Comparison of ENCODE assay signal across 12 cellular contexts in the genomic region with DNA sequence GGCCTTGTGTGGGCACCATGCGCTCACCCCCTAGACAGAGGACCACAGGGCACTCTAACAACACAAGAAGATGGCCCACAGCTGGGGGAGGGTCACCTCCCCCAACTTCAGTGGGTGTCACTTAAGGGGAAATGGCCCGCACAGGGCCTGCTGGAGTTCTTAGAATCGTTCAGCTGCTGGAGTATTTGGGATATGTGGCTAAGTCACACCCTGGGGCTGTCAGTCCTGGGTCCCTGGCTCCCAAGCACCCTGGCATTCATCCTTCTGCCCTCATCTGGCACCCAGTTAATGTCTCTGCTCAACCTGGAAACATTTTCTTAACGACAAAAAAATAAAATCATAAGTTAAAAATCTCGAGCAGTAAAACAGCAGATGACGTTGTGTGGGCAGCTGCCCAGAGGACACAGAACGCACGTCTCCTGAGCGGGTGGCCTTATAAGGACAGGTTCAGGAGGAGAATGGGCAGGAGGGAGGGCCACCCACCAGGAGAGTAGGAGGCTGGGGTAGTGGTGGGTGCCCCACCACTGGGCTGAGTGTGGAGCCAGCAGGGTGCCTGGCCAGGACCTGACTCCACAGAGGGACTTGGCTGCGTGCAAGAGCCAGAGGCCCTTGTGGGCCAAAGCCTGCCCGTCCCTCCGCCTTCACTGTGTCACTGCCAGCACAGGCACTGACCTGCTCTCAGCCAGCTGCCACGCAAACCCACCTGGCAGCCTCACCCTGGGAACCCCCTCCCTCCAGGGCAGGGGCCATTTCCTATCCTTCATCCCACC. TPM values are rescaled to one million over a fixed set of nuclear protein-coding genes. Genes with fewer than 3 reads are reported as not detected.
A peak's percentile ranks its signal among the peaks of the same experiment; 100 is the strongest.
DNase-seq lines count a peak whose midpoint lies in the region; ATAC-seq and TF ChIP-seq lines count a peak whose summit lies in the region.
"Had no signal": no experiment of that assay in that cellular context is flagged by ENCODE, and none has a peak within 500 bp of the region (broad histone marks: within the 10 kb centered on the region; RNA-seq: fewer than 3 reads in every experiment).

No MANE protein-coding gene starts in this region.

- H3K9me3 ChIP-seq in mammary epithelial cell (replicated peaks; ENCODE audit: insufficient read depth, low read length) (no peaks in the 10 kb centered on the region), heart right ventricle (no peaks in the 10 kb centered on the region), osteoblast (ENCODE audit: low read depth, low read length) (no peaks in the 10 kb centered on the region), Karpas-422 (ENCODE audit: low read length) (no peaks in the 10 kb centered on the region)

- no peaks in the 10 kb centered on the region for H3K27me3 ChIP-seq in mammary epithelial cell (ENCODE audit: insufficient read depth, low read length)
- H3K27me3 ChIP-seq in heart right ventricle, result peaks cover 0 to 4% (median 0%) of the 10 kb centered on the region in 7 donors
- peaks cover 25% of the 10 kb centered on the region for H3K27me3 ChIP-seq in osteoblast (ENCODE audit: insufficient read depth, low read length)
- H3K27me3 ChIP-seq in Karpas-422 (ENCODE audit: low read length), result no peaks in the 10 kb centered on the region

- H3K4me2 ChIP-seq in mammary epithelial cell (ENCODE audit: insufficient read depth, low read depth, low read length) (no peak overlapping the region), osteoblast (ENCODE audit: insufficient read depth, low read length) (no peak overlapping the region), Karpas-422 (ENCODE audit: low read depth, low read length, poor library complexity, severe bottlenecking) (no peak overlapping the region)

- intact Hi-C loops in mammary epithelial cell (cut with micrococcal nuclease), result loop anchor here (5.0 kb wide), 1 partner anchor 356 kb away; no protein-coding TSS in a partner anchor
- intact Hi-C loops in heart right ventricle (cut with DNase I), result loop anchor here in 5 of 10 donors (5.0 to 10.0 kb wide), 3 partner anchors 36 to 56 kb away; no protein-coding TSS in a partner anchor

- H3K4me3 ChIP-seq in mammary epithelial cell (replicated peaks in 1 of 3; ENCODE audit: insufficient read depth in 1 of 3, low read depth in 2 of 3, low read length in 3 of 3) (no peak overlapping the region), heart right ventricle (no peak overlapping the region), osteoblast (ENCODE audit: insufficient read depth, low read length) (no peak overlapping the region), urinary bladder (ENCODE audit: low read depth, low read length) (no peak overlapping the region), Karpas-422 (ENCODE audit: low read length) (no peak overlapping the region)

- no peaks in the 10 kb centered on the region for H3K79me2 ChIP-seq in mammary epithelial cell (ENCODE audit: insufficient read depth, low read length)
- no peaks in the 10 kb centered on the region for H3K79me2 ChIP-seq in osteoblast (ENCODE audit: insufficient read depth, low read length)
- H3K79me2 ChIP-seq in Karpas-422 (ENCODE audit: low read length), result no peaks in the 10 kb centered on the region

- H3K4me1 ChIP-seq in mammary epithelial cell (ENCODE audit: insufficient read depth, low read length), result peaks cover 20% of the 10 kb centered on the region
- H3K4me1 ChIP-seq in heart right ventricle, result peaks cover 10 to 83% (median 56%) of the 10 kb centered on the region in 9 donors
- H3K4me1 ChIP-seq in osteoblast (ENCODE audit: insufficient read depth, low read length), result no peaks in the 10 kb centered on the region
- H3K4me1 ChIP-seq in urinary bladder (ENCODE audit: insufficient read depth), result peaks cover 2% of the 10 kb centered on the region
- no peaks in the 10 kb centered on the region for H3K4me1 ChIP-seq in Karpas-422 (ENCODE audit: low read length)

- TF ChIP-seq CTCF in mammary epithelial cell (conservative IDR thresholded peaks at IDR 0.05 in 1 of 2, IDR thresholded peaks at IDR 0.05 in 1 of 2; ENCODE audit: extremely low read depth in 1 of 2, insufficient read depth in 1 of 2, low read depth in 1 of 2, low read length in 2 of 2) (no peak), heart right ventricle (IDR thresholded peaks at IDR 0.05) (no peak), osteoblast (IDR thresholded peaks at IDR 0.05; ENCODE audit: extremely low read depth, low read depth, low read length) (no peak)

- BruUV-seq in mammary epithelial cell (replicated peaks; lab: Mats Ljungman, UMichigan), result no TSS peak

- WGBS in mammary epithelial cell (ENCODE audit: low coverage, missing lambda C conversion rate), result 43% methylated on average over 12 of the region's 13 CpGs
- 45 to 63% methylated on average over 13 of the region's 13 CpGs for WGBS in heart right ventricle, 2 donors
- 34% methylated on average over 13 of the region's 13 CpGs for WGBS in urinary bladder

- no peak overlapping the region for H3K27ac ChIP-seq in mammary epithelial cell (ENCODE audit: insufficient read depth, low read depth, low read length)
- H3K27ac ChIP-seq in heart right ventricle, result peak overlapping the region; percentile 76 to 94 (median 90)
- H3K27ac ChIP-seq in osteoblast (ENCODE audit: low read depth, low read length), result no peak overlapping the region
- peak overlapping the region; percentile 75 for H3K27ac ChIP-seq in urinary bladder (ENCODE audit: low read depth)
- no peak overlapping the region for H3K27ac ChIP-seq in Karpas-422 (ENCODE audit: low read length)

- peak overlapping the region; percentile 77 for H2AFZ ChIP-seq in mammary epithelial cell (ENCODE audit: low read depth, low read length)
- H2AFZ ChIP-seq in osteoblast (ENCODE audit: low read length), result no peak overlapping the region
- H2AFZ ChIP-seq in Karpas-422 (ENCODE audit: low read length), result no peak overlapping the region

- H3K9ac ChIP-seq in mammary epithelial cell (ENCODE audit: insufficient read depth, low read length) (no peak overlapping the region), Karpas-422 (ENCODE audit: low read length) (no peak overlapping the region)

- DNase-seq in mammary epithelial cell, result no peak
- DNase-seq in heart right ventricle, result peak; percentile 63 to 69
- DNase-seq in osteoblast (ENCODE audit: insufficient read length, low spot score, missing footprints), result peak; percentile 71
- DNase-seq in SKM-1 treated with dmso at 0.1 percent for 144 hours (lab: John Stamatoyannopoulos, UW; ENCODE audit: unreplicated experiment), result no peak
- no peak for DNase-seq in Karpas-422
- DNase-seq: activated CD8-positive, alpha-beta memory T cell treated with anti-CD3 and anti-CD28 coated beads, Interleukin-2, amount 10 ng/mL, durations not matched to agents 7 days and 5 days; activated naive CD8-positive, alpha-beta T cell treated with anti-CD3 and anti-CD28 coated beads, Interleukin-2, amount 10 ng/mL, durations not matched to agents 7 days and 5 days; KG1; NCI-H2029 treated with DMSO at 0.1 percent for 48 hours had no signal

- H4K20me1 ChIP-seq in mammary epithelial cell (ENCODE audit: insufficient read depth, low read length) (no peaks in the 10 kb centered on the region), osteoblast (ENCODE audit: insufficient read depth, low read length) (no peaks in the 10 kb centered on the region), Karpas-422 (ENCODE audit: insufficient read depth, low read depth, low read length) (no peaks in the 10 kb centered on the region)

- dilution Hi-C loops in mammary epithelial cell (cut with HindIII; ENCODE audit: low sequenced_read_pairs), result no loop called here

- in situ Hi-C loops in mammary epithelial cell (cut with MboI; ENCODE audit: low sequenced_read_pairs in 2 of 2), result no loop called here

- ATAC-seq in heart right ventricle, result peak; percentile 65 to 87 (median 80)
- ATAC-seq in HG03457 (IDR thresholded peaks at IDR 0.05; ENCODE audit: unreplicated experiment), result no peak
- ATAC-seq: activated CD8-positive, alpha-beta memory T cell treated with anti-CD3 and anti-CD28 coated beads, Interleukin-2, amount 10 ng/mL, durations not matched to agents 7 days and 5 days; naive thymus-derived CD8-positive, alpha-beta T cell had no signal

- H3K36me3 ChIP-seq in mammary epithelial cell (ENCODE audit: insufficient read depth, low read length), result no peaks in the 10 kb centered on the region
- H3K36me3 ChIP-seq in heart right ventricle, result peaks cover 0 to 3% (median 0%) of the 10 kb centered on the region in 9 donors
- no peaks in the 10 kb centered on the region for H3K36me3 ChIP-seq in osteoblast (ENCODE audit: insufficient read depth, low read length)
- no peaks in the 10 kb centered on the region for H3K36me3 ChIP-seq in urinary bladder (ENCODE audit: insufficient read depth)
- H3K36me3 ChIP-seq in Karpas-422 (ENCODE audit: insufficient read depth, low read length), result no peaks in the 10 kb centered on the region

- H3K9me2 ChIP-seq in Karpas-422 (replicated peaks; ENCODE audit: insufficient read depth, low read length), result no peaks in the 10 kb centered on the region

- CTCF ChIA-PET in mammary epithelial cell (lab: Charles Lee; ENCODE audit: low non-redundant PET), result no interaction called here

RNA-seq across cellular contexts. Expression of a gene that starts 11.5 kb away (rescaled TPM):
- total RNA-seq in mammary epithelial cell, result not detected
- polyA plus RNA-seq in mammary epithelial cell, result not detected
- polyA minus RNA-seq in mammary epithelial cell, result not detected
- total RNA-seq in heart right ventricle, result 10 to 100 TPM in 3 of 10 donors, 1 to 10 TPM in 7; 4.1 to 20.5 (median 4.6) TPM
- polyA plus RNA-seq in heart right ventricle, result 1 to 10 TPM in 1 of 2 donors, under 1 TPM in 1; 0.84 to 7.8 TPM
- total RNA-seq in osteoblast, result not detected in 2 replicates
- total RNA-seq in urinary bladder, result 0.32 TPM
- polyA plus RNA-seq in urinary bladder, result 0.19 TPM
- total RNA-seq in Karpas-422 (2014; rRNA removed; shearing (Covaris generic); ENCODE audit: low replicate concordance), result not detected in 2 replicates
- total RNA-seq: activated CD8-positive, alpha-beta memory T cell treated with anti-CD3 and anti-CD28 coated beads, Interleukin-2, amount 10 ng/mL, durations not matched to agents 7 days and 5 days; activated naive CD8-positive, alpha-beta T cell treated with anti-CD3 and anti-CD28 coated beads, Interleukin-2, amount 10 ng/mL, durations not matched to agents 7 days and 5 days; naive thymus-derived CD8-positive, alpha-beta T cell had no signal
- polyA plus RNA-seq: naive thymus-derived CD8-positive, alpha-beta T cell had no signal

RNA-seq across cellular contexts. Expression of a gene that starts 20.3 kb away (rescaled TPM):
- total RNA-seq in mammary epithelial cell (not detected), heart right ventricle (10 to 100 TPM in 7 of 10 donors, 1 to 10 TPM in 3; 4.4 to 20.1 (median 11.8) TPM), osteoblast (under 0.01 and 0.36 TPM in 2 replicates), urinary bladder (54.6 TPM)
- polyA plus RNA-seq in mammary epithelial cell (0.09 TPM), heart right ventricle (10 to 100 TPM; 13.1 to 18.7 TPM), urinary bladder (85.0 TPM)
- not detected for polyA minus RNA-seq in mammary epithelial cell
- total RNA-seq in Karpas-422 (2014; rRNA removed; shearing (Covaris generic); ENCODE audit: low replicate concordance), result not detected in 2 replicates
- total RNA-seq: activated CD8-positive, alpha-beta memory T cell treated with anti-CD3 and anti-CD28 coated beads, Interleukin-2, amount 10 ng/mL, durations not matched to agents 7 days and 5 days; activated naive CD8-positive, alpha-beta T cell treated with anti-CD3 and anti-CD28 coated beads, Interleukin-2, amount 10 ng/mL, durations not matched to agents 7 days and 5 days; naive thymus-derived CD8-positive, alpha-beta T cell had no signal
- polyA plus RNA-seq: naive thymus-derived CD8-positive, alpha-beta T cell had no signal

RNA-seq across cellular contexts. Expression of a gene that starts 26.9 kb away (rescaled TPM):
- total RNA-seq in mammary epithelial cell (1 to 10 TPM; 2.3 TPM), heart right ventricle (1 to 10 TPM in 9 of 10 donors, under 1 TPM in 1; 0.88 to 2.3 (median 1.6) TPM), osteoblast (2.9 and 3.3 TPM in 2 replicates), urinary bladder (3.9 TPM)
- polyA plus RNA-seq in mammary epithelial cell (0.31 TPM), heart right ventricle (1 to 10 TPM in 1 of 2 donors, under 1 TPM in 1; 0.65 to 5.3 TPM), urinary bladder (1.9 TPM)
- polyA minus RNA-seq in mammary epithelial cell, result 0.83 TPM
- total RNA-seq in Karpas-422 (2014; rRNA removed; shearing (Covaris generic); ENCODE audit: low replicate concordance), result 6.5 and 6.8 TPM in 2 replicates

RNA-seq across cellular contexts. Expression of a gene that starts 42.9 kb away (rescaled TPM):
- not detected for total RNA-seq in mammary epithelial cell
- not detected for polyA plus RNA-seq in mammary epithelial cell
- not detected for polyA minus RNA-seq in mammary epithelial cell
- total RNA-seq in heart right ventricle, result not detected
- under 1 TPM in 1 of 2 donors, not detected in 1; 0.43 TPM for polyA plus RNA-seq in heart right ventricle
- total RNA-seq in osteoblast, result not detected in 2 replicates
- not detected for total RNA-seq in urinary bladder
- 0.44 TPM for polyA plus RNA-seq in urinary bladder
- not detected in 2 replicates for total RNA-seq in Karpas-422 (2014; rRNA removed; shearing (Covaris generic); ENCODE audit: low replicate concordance)
- total RNA-seq: activated CD8-positive, alpha-beta memory T cell treated with anti-CD3 and anti-CD28 coated beads, Interleukin-2, amount 10 ng/mL, durations not matched to agents 7 days and 5 days; activated naive CD8-positive, alpha-beta T cell treated with anti-CD3 and anti-CD28 coated beads, Interleukin-2, amount 10 ng/mL, durations not matched to agents 7 days and 5 days; naive thymus-derived CD8-positive, alpha-beta T cell had no signal
- polyA plus RNA-seq: naive thymus-derived CD8-positive, alpha-beta T cell had no signal

RNA-seq across cellular contexts. Expression of a gene that starts 45.5 kb away (rescaled TPM):
- 10 to 100 TPM; 16.7 to 22.5 TPM for total RNA-seq in mammary epithelial cell
- polyA plus RNA-seq in mammary epithelial cell, result 13.8 TPM
- polyA minus RNA-seq in mammary epithelial cell, result 11.4 TPM
- 10 to 100 TPM; 12.5 to 25.1 (median 16.1) TPM for total RNA-seq in heart right ventricle
- 10 to 100 TPM in 1 of 2 donors, 1 to 10 TPM in 1; 9.0 to 15.7 TPM for polyA plus RNA-seq in heart right ventricle
- total RNA-seq in osteoblast, result 19.5 and 20.3 TPM in 2 replicates
- total RNA-seq in urinary bladder, result 18.3 TPM
- 27.3 TPM for polyA plus RNA-seq in urinary bladder
- total RNA-seq in Karpas-422 (2014; rRNA removed; shearing (Covaris generic); ENCODE audit: low replicate concordance), result 20.5 and 23.4 TPM in 2 replicates

Comparison
In these comparisons a context has a peak if more than half of its experiments do, and no peak if none do; other contexts are left out.
1. DNase-seq: peak in heart right ventricle (2 of 2) and osteoblast (single experiment); none in mammary epithelial cell (single experiment), SKM-1 treated with dmso at 0.1 percent for 144 hours (single experiment) and Karpas-422 (single experiment).
2. H3K27ac ChIP-seq: peak in heart right ventricle (10 of 10) and urinary bladder (single experiment); none in mammary epithelial cell (single experiment), osteoblast (single experiment) and Karpas-422 (single experiment).